Comparison of ENCODE assay signal across 7 cellular contexts in genomic region chr19:3499738-3500428, GRCh38. TPM values are rescaled to one million over a fixed set of nuclear protein-coding genes. Genes with fewer than 3 reads are reported as not detected.
DNase-seq lines count a peak whose midpoint lies in the region; ATAC-seq and TF ChIP-seq lines count a peak whose summit lies in the region.

No MANE protein-coding gene starts in this region.

- WGBS in GM23248 (ENCODE audit: low coverage in 1 of 2, low lambda C conversion rate in 2 of 2, missing lambda C conversion rate in 2 of 2), 2 experiments, result 25 to 26% methylated on average over 18 of the region's 18 CpGs

- H3K79me2 ChIP-seq in GM23248 (ENCODE audit: insufficient read depth), result peaks cover 36% of the 10 kb centered on the region

- intact Hi-C loops in gastrocnemius medialis (cut with DNase I; ENCODE audit: low total_unique reads), result loop anchor here (10.0 kb wide), 1 partner anchor 545 kb away; no protein-coding TSS in a partner anchor

- in situ Hi-C loops in GM23248 (cut with MboI) (no loop called here), gastrocnemius medialis (cut with MboI; ENCODE audit: low sequenced_read_pairs in 4 of 4) (no loop called here)

- H3K4me3 ChIP-seq in GM23248 (peak overlapping the region; percentile 74), SJSA1 (peak overlapping the region; percentile 85), foreskin fibroblast (ENCODE audit: low read depth in 1 of 2, low read length in 2 of 2) (peak overlapping the region; percentile 74 to 97), gastrocnemius medialis (peak overlapping the region; percentile 90 to 94 (median 92))

- no peaks in the 10 kb centered on the region for H3K9me3 ChIP-seq in GM23248 (ENCODE audit: low read depth)
- no peaks in the 10 kb centered on the region for H3K9me3 ChIP-seq in SJSA1 (replicated peaks)
- no peaks in the 10 kb centered on the region for H3K9me3 ChIP-seq in gastrocnemius medialis

- TF ChIP-seq CTCF in foreskin fibroblast (IDR thresholded peaks at IDR 0.05; ENCODE audit: low read depth, low read length) (no peak), gastrocnemius medialis (IDR thresholded peaks at IDR 0.05 in 4 of 5, conservative IDR thresholded peaks at IDR 0.05 in 1 of 5) (no peak)

- H4K20me1 ChIP-seq in GM23248 (ENCODE audit: insufficient read depth), result no peaks in the 10 kb centered on the region

- H3F3A ChIP-seq in GM23248 (ENCODE audit: insufficient read depth), result no peaks in the 10 kb centered on the region

- H3K9me2 ChIP-seq in GM23248 (ENCODE audit: insufficient read depth), result no peaks in the 10 kb centered on the region

- peak overlapping the region; percentile 86 for H2AFZ ChIP-seq in GM23248

- H3K27me3 ChIP-seq in GM23248 (replicated peaks; ENCODE audit: insufficient read depth) (no peaks in the 10 kb centered on the region), SJSA1 (replicated peaks) (no peaks in the 10 kb centered on the region), gastrocnemius medialis (no peaks in the 10 kb centered on the region)

- H3K36me3 ChIP-seq in GM23248 (ENCODE audit: low read depth) (0 out of 2 replicates have a peak, but pooled peaks cover 5% of the 10 kb centered on the region), SJSA1 (peaks cover 28% of the 10 kb centered on the region), gastrocnemius medialis (peaks cover 0 to 17% of the 10 kb centered on the region in 2 donors)

- H3K4me2 ChIP-seq in GM23248 (ENCODE audit: unreplicated experiment), result peak overlapping the region; percentile 83

- peak overlapping the region; percentile 88 for H3K9ac ChIP-seq in GM23248

- no peak for TF ChIP-seq POLR2A in gastrocnemius medialis (IDR thresholded peaks at IDR 0.05)

- DNase-seq in GM23248, result peak; percentile 21
- DNase-seq in SJSA1 (ENCODE audit: low read depth in 1 of 2, low spot score in 2 of 2), result no peak
- DNase-seq in foreskin fibroblast, result peak in 1 of 2 donors; percentile 14
- no peak for DNase-seq in gastrocnemius medialis
- DNase-seq in SW480 (ENCODE audit: low spot score), result no peak
- DNase-seq in putamen (ENCODE audit: low spot score), result no peak

- ATAC-seq in gastrocnemius medialis (no peak), GM21528 (IDR thresholded peaks at IDR 0.05; ENCODE audit: low FRiP score, unreplicated experiment) (no peak)

- H3K4me1 ChIP-seq in GM23248 (ENCODE audit: insufficient read depth) (no peaks in the 10 kb centered on the region), SJSA1 (replicated peaks) (peaks cover 10% of the 10 kb centered on the region), gastrocnemius medialis (peaks cover 17% of the 10 kb centered on the region in 2 donors)

- H3K27ac ChIP-seq in GM23248, result peak overlapping the region; percentile 84
- H3K27ac ChIP-seq in SJSA1, result peak overlapping the region; percentile 98
- H3K27ac ChIP-seq in gastrocnemius medialis, result peak overlapping the region; percentile 84 to 98 (median 86)

RNA-seq across cellular contexts. Expression of gene DOHH, which starts 0.6 kb away (rescaled TPM):
- 17.5 and 20.4 TPM in 2 replicates for total RNA-seq in GM23248 (2014; rRNA removed; shearing (Covaris generic))
- 15.0 and 16.9 TPM in 2 replicates for polyA plus RNA-seq in GM23248 (2016; fragmentation: Nextera tagmentation; extraction: Ambion mirVana)
- 29.4 and 40.5 TPM in 2 replicates for total RNA-seq in SJSA1 (2014; rRNA removed; shearing (Covaris generic))
- 10 to 100 TPM; 15.3 to 59.5 (median 42.8) TPM for total RNA-seq in gastrocnemius medialis

RNA-seq across cellular contexts. Expression of gene FZR1, which starts 6.2 kb away (rescaled TPM):
- total RNA-seq in GM23248 (2014; rRNA removed; shearing (Covaris generic)), result 36.5 and 61.3 TPM in 2 replicates
- polyA plus RNA-seq in GM23248 (2016; fragmentation: Nextera tagmentation; extraction: Ambion mirVana), result 32.3 and 38.4 TPM in 2 replicates
- 39.3 and 53.4 TPM in 2 replicates for total RNA-seq in SJSA1 (2014; rRNA removed; shearing (Covaris generic))
- 10 to 100 TPM; 15.9 to 32.0 (median 21.0) TPM for total RNA-seq in gastrocnemius medialis

RNA-seq across cellular contexts. Expression of gene SMIM44, which starts 16.6 kb away (rescaled TPM):
- not detected in 2 replicates for total RNA-seq in GM23248 (2014; rRNA removed; shearing (Covaris generic))
- polyA plus RNA-seq in GM23248 (2016; fragmentation: Nextera tagmentation; extraction: Ambion mirVana), result not detected in 2 replicates
- not detected in 2 replicates for total RNA-seq in SJSA1 (2014; rRNA removed; shearing (Covaris generic))
- total RNA-seq in gastrocnemius medialis, result not detected

RNA-seq across cellular contexts. Expression of gene SMIM24, which starts 19.6 kb away (rescaled TPM):
- not detected in 2 replicates for total RNA-seq in GM23248 (2014; rRNA removed; shearing (Covaris generic))
- polyA plus RNA-seq in GM23248 (2016; fragmentation: Nextera tagmentation; extraction: Ambion mirVana), result not detected in 2 replicates
- total RNA-seq in SJSA1 (2014; rRNA removed; shearing (Covaris generic)), result not detected in 2 replicates
- total RNA-seq in gastrocnemius medialis, result not detected

RNA-seq across cellular contexts. Expression of gene TEKTIP1, which starts 39.1 kb away (rescaled TPM):
- total RNA-seq in GM23248 (2014; rRNA removed; shearing (Covaris generic)), result not detected in 2 replicates
- polyA plus RNA-seq in GM23248 (2016; fragmentation: Nextera tagmentation; extraction: Ambion mirVana), result 0.33 TPM in 1 of 2 replicates, not detected in the other
- total RNA-seq in SJSA1 (2014; rRNA removed; shearing (Covaris generic)), result 0.26 TPM in 1 of 2 replicates, not detected in the other
- total RNA-seq in gastrocnemius medialis, result not detected
